Comparison of ENCODE assay signal across 3 cellular contexts in the genomic region with DNA sequence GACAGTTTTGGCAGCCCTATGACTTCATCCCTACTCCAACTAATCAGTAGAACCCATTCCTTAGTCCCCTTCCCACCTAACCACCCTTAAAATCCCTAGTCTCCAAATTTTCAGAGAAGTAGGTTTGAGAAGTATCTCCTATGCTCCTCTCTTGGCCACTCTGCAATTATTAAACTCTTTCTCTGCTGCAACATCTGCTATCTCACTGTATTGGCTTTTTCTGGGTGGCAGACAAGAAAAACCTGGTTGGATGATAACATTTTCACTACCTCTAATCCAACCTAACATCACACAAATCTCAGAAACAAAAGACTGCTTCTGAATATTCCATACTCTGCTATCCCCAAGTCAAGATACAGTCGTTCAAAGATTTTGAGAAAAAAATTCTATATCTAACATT.
"Had no signal": no experiment of that assay in that cellular context is flagged by ENCODE, and none has a peak within 500 bp of the region (broad histone marks: within the 10 kb centered on the region; RNA-seq: fewer than 3 reads in every experiment).

No MANE protein-coding gene starts in this region.

- DNase-seq: GDM1, GF-D8 had no signal

- ATAC-seq: GM12878 had no signal

- H3K4me3 ChIP-seq: GM12878 had no signal
